1 cellular context compared by ENCODE assay signal in the genomic region with DNA sequence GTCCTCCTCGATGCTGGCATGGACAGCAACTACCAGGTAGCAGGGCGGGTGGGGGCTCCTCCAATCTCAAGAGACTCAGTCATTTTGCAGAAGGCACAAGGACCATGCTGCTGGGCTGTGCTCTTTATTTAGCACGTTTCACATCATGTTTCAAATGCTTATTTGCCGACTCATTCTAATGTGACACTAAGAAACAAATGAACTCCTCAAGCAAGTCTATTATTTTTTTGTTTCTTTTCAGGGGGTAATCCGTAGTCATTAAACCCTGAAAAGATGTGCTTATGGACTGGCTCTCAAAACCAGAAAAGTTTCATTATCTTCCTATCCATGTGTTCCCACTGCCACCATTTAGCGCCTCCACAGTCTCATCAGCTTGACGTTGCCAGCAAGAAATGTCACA.
TF ChIP-seq lines count a peak whose summit lies in the region.

No MANE protein-coding gene starts in this region.

TF ChIP-seq in HCT116, 20 proteins besides CTCF, POLR2A, EP300 and RAD21 (continued from another document):
- TF ChIP-seq, protein P1, sequence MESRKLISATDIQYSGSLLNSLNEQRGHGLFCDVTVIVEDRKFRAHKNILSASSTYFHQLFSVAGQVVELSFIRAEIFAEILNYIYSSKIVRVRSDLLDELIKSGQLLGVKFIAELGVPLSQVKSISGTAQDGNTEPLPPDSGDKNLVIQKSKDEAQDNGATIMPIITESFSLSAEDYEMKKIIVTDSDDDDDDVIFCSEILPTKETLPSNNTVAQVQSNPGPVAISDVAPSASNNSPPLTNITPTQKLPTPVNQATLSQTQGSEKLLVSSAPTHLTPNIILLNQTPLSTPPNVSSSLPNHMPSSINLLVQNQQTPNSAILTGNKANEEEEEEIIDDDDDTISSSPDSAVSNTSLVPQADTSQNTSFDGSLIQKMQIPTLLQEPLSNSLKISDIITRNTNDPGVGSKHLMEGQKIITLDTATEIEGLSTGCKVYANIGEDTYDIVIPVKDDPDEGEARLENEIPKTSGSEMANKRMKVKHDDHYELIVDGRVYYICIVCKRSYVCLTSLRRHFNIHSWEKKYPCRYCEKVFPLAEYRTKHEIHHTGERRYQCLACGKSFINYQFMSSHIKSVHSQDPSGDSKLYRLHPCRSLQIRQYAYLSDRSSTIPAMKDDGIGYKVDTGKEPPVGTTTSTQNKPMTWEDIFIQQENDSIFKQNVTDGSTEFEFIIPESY (IDR thresholded peaks at IDR 0.05; ENCODE audit: extremely low read depth, insufficient replicate concordance, low read length): no peak
- TF ChIP-seq EZH2phosphoT487 (IDR thresholded peaks at IDR 0.05; ENCODE audit: borderline replicate concordance) (no peak), CEBPB (IDR thresholded peaks at IDR 0.05; ENCODE audit: low read depth) (no peak), SRF (IDR thresholded peaks at IDR 0.05; ENCODE audit: low read depth) (no peak), ZFX (IDR thresholded peaks at IDR 0.05) (no peak), ELF1 (IDR thresholded peaks at IDR 0.05; ENCODE audit: borderline replicate concordance, low read depth) (no peak), JUND (IDR thresholded peaks at IDR 0.05) (no peak), YY1 (IDR thresholded peaks at IDR 0.05; ENCODE audit: extremely low read depth, insufficient replicate concordance, low read depth, low read length) (no peak), EGR1 (IDR thresholded peaks at IDR 0.05; ENCODE audit: low read depth) (no peak), EZH2 (IDR thresholded peaks at IDR 0.05) (no peak), FOSL1 (IDR thresholded peaks at IDR 0.05; ENCODE audit: low read depth) (no peak), SP1 (IDR thresholded peaks at IDR 0.05; ENCODE audit: low read depth) (no peak), SIN3A (IDR thresholded peaks at IDR 0.05; ENCODE audit: low read depth) (no peak)
- TF ChIP-seq, protein P2, sequence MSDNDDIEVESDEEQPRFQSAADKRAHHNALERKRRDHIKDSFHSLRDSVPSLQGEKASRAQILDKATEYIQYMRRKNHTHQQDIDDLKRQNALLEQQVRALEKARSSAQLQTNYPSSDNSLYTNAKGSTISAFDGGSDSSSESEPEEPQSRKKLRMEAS (IDR thresholded peaks at IDR 0.05): no peak
- TF ChIP-seq, protein P3, sequence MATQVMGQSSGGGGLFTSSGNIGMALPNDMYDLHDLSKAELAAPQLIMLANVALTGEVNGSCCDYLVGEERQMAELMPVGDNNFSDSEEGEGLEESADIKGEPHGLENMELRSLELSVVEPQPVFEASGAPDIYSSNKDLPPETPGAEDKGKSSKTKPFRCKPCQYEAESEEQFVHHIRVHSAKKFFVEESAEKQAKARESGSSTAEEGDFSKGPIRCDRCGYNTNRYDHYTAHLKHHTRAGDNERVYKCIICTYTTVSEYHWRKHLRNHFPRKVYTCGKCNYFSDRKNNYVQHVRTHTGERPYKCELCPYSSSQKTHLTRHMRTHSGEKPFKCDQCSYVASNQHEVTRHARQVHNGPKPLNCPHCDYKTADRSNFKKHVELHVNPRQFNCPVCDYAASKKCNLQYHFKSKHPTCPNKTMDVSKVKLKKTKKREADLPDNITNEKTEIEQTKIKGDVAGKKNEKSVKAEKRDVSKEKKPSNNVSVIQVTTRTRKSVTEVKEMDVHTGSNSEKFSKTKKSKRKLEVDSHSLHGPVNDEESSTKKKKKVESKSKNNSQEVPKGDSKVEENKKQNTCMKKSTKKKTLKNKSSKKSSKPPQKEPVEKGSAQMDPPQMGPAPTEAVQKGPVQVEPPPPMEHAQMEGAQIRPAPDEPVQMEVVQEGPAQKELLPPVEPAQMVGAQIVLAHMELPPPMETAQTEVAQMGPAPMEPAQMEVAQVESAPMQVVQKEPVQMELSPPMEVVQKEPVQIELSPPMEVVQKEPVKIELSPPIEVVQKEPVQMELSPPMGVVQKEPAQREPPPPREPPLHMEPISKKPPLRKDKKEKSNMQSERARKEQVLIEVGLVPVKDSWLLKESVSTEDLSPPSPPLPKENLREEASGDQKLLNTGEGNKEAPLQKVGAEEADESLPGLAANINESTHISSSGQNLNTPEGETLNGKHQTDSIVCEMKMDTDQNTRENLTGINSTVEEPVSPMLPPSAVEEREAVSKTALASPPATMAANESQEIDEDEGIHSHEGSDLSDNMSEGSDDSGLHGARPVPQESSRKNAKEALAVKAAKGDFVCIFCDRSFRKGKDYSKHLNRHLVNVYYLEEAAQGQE (IDR thresholded peaks at IDR 0.05; ENCODE audit: low read depth): no peak
